11 cellular contexts compared by ENCODE assay signal in the genomic region with DNA sequence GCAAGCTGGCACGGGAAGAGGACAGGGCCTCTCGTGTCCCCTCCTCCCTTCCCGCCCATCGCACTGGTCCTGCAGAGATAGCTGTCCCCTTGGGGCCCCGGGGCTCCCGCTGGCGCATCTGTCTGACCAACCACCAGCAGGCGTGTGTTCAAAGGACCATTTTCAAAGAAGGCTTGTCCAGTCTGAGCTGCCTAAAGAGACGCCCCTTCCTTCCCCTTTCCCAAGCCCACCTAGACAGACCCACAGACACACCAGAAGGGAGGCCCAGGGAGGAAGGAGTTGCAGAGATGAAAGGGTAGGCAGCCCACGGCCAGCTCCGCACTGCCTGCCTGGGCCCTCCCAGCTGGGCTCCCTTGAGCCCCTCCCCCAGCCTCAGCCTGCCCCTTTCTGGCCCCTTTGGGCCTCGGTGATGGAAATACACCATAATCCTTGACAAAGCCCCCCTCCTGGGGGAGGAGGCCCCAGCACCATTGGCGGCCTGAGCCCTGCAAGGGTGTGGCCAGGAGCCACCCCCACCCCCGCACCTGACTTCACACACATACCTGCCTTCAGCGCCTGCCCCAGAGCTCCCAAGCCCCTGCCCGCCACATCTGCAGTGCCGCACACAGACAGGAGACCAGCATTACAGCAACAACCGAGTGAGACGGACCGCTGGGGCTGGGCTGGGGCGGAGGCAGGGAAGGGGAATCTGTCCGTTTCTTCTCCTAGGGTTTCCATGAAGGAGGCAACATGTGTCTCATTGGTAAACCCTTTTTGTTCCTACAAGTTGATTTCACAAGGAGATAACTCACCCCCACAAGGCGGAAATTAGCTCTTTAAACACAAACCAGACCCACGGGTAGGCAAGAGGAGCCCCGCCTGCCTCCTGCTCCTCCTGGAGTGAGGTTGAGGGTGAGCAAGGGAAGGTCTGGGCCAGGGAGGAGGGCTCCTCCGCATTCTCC. TPM values are rescaled to one million over a fixed set of nuclear protein-coding genes. Genes with fewer than 3 reads are reported as not detected.
A peak's percentile ranks its signal among the peaks of the same experiment; 100 is the strongest.
DNase-seq lines count a peak whose midpoint lies in the region; ATAC-seq and TF ChIP-seq lines count a peak whose summit lies in the region.
"Had no signal": no experiment of that assay in that cellular context is flagged by ENCODE, and none has a peak within 500 bp of the region (broad histone marks: within the 10 kb centered on the region; RNA-seq: fewer than 3 reads in every experiment).

A gene with protein sequence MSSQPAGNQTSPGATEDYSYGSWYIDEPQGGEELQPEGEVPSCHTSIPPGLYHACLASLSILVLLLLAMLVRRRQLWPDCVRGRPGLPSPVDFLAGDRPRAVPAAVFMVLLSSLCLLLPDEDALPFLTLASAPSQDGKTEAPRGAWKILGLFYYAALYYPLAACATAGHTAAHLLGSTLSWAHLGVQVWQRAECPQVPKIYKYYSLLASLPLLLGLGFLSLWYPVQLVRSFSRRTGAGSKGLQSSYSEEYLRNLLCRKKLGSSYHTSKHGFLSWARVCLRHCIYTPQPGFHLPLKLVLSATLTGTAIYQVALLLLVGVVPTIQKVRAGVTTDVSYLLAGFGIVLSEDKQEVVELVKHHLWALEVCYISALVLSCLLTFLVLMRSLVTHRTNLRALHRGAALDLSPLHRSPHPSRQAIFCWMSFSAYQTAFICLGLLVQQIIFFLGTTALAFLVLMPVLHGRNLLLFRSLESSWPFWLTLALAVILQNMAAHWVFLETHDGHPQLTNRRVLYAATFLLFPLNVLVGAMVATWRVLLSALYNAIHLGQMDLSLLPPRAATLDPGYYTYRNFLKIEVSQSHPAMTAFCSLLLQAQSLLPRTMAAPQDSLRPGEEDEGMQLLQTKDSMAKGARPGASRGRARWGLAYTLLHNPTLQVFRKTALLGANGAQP (minus strand): TSS at position 327 of the 941 bp plus-strand sequence. CDS start 520 bp downstream, outside the sequence.

- no peaks in the 10 kb centered on the region for H3K9me2 ChIP-seq in GM23338 (ENCODE audit: insufficient read depth)

- no peaks in the 10 kb centered on the region for H3K36me3 ChIP-seq in GM23338 (ENCODE audit: insufficient read depth)
- no peaks in the 10 kb centered on the region for H3K36me3 ChIP-seq in neuron (ENCODE audit: insufficient read depth, low read length)

- H3K4me3 ChIP-seq in GM23338: peak within 1 kb of the TSS; percentile 55
- peak within 1 kb of the TSS; percentile 38 for H3K4me3 ChIP-seq in neuron (ENCODE audit: low read length)

- H3K9me3 Mint-ChIP-seq in GM23338 (no peaks in the 10 kb centered on the region; the same call in 2 of the 3 replicates), chondrocyte (ENCODE audit: low read depth) (no peaks in the 10 kb centered on the region)

- no peak for TF ChIP-seq POLR2A in GM18505 (IDR thresholded peaks at IDR 0.05; ENCODE audit: borderline replicate concordance, extremely low read depth, insufficient read depth, insufficient read length)

- peak; percentile 27 to 64; a peak in 3 of 4 replicates for TF ChIP-seq CTCF in GM23338 (conservative IDR thresholded peaks at IDR 0.05; ENCODE audit: low read depth in 2 of 2)
- TF ChIP-seq CTCF in chondrocyte (IDR thresholded peaks at IDR 0.05): no peak

- no peaks in the 10 kb centered on the region for H3K9me3 ChIP-seq in neuron (ENCODE audit: low read length)

- no peaks in the 10 kb centered on the region for H4K20me1 ChIP-seq in GM23338 (replicated peaks; ENCODE audit: insufficient read depth)

- peak within 1 kb of the TSS; percentile 81; the same call in 1 of the 2 replicates for H3K27ac ChIP-seq in GM23338 (ENCODE audit: low read depth)

- ATAC-seq in GM23338 (peak; percentile 88), GM18505 (IDR thresholded peaks at IDR 0.05; ENCODE audit: unreplicated experiment) (no peak), GM18520 (IDR thresholded peaks at IDR 0.05; ENCODE audit: unreplicated experiment) (no peak), GM19324 (IDR thresholded peaks at IDR 0.05; ENCODE audit: low FRiP score, unreplicated experiment) (no peak)

- H3K36me3 Mint-ChIP-seq in GM23338 (ENCODE audit: low read depth): peaks cover 7% of the 10 kb centered on the region; the same call in 2 of the 3 replicates
- no peaks in the 10 kb centered on the region for H3K36me3 Mint-ChIP-seq in chondrocyte (ENCODE audit: low read depth)
- H3K36me3 Mint-ChIP-seq: naive B cell had no signal

- H3K27me3 Mint-ChIP-seq in GM23338 (ENCODE audit: insufficient read depth, low read depth, poor library complexity) (peaks cover 27% of the 10 kb centered on the region), chondrocyte (ENCODE audit: low read depth) (peaks cover 2% of the 10 kb centered on the region)

- peak; percentile 95 for DNase-seq in GM23338 (ENCODE audit: low spot score)
- peak; percentile 52 for DNase-seq in NCI-H2107 treated with DMSO at 0.1 percent for 48 hours (lab: John Stamatoyannopoulos, UW; ENCODE audit: unreplicated experiment)
- DNase-seq in chondrocyte (ENCODE audit: low spot score): no peak
- no peak for DNase-seq in stimulated activated CD4-positive, alpha-beta T cell treated with anti-CD3 and anti-CD28 coated beads, Interleukin-1b, Interleukin-23, amount 100 ng/mL, for 48 hours
- DNase-seq: cerebellar nuclear complex, naive B cell, T-helper 9 cell had no signal

- H3K4me1 ChIP-seq in GM23338 (ENCODE audit: insufficient read depth) (peaks cover 43% of the 10 kb centered on the region), neuron (ENCODE audit: insufficient read depth, low read length) (peaks cover 38% of the 10 kb centered on the region)

- H3K27me3 ChIP-seq in GM23338 (ENCODE audit: insufficient read depth) (peaks cover 32% of the 10 kb centered on the region), neuron (ENCODE audit: insufficient read depth, low read length) (no peaks in the 10 kb centered on the region)

- H3K79me2 ChIP-seq in GM23338 (replicated peaks; ENCODE audit: insufficient read depth): no peaks in the 10 kb centered on the region

- H3K4me1 Mint-ChIP-seq in GM23338 (peaks cover 70% of the 10 kb centered on the region), chondrocyte (ENCODE audit: low read depth) (peaks cover 53% of the 10 kb centered on the region)
- H3K4me1 Mint-ChIP-seq: naive B cell had no signal

- H3K27ac Mint-ChIP-seq in GM23338: peak within 1 kb of the TSS; percentile 86
- peak within 1 kb of the TSS; percentile 81 for H3K27ac Mint-ChIP-seq in chondrocyte (ENCODE audit: unreplicated experiment)
- H3K27ac Mint-ChIP-seq: naive B cell had no signal

- H3F3A ChIP-seq in GM23338 (replicated peaks; ENCODE audit: low read depth): peaks cover 7% of the 10 kb centered on the region; the same call in 1 of the 2 replicates

- H3K4me3 Mint-ChIP-seq in GM23338 (peak within 1 kb of the TSS; percentile 82), chondrocyte (ENCODE audit: unreplicated experiment) (peak within 1 kb of the TSS; percentile 47)
- H3K4me3 Mint-ChIP-seq: naive B cell had no signal

- peak within 1 kb of the TSS; percentile 94 for H3K4me2 ChIP-seq in GM23338

- peak within 1 kb of the TSS; percentile 78 for H2AFZ ChIP-seq in GM23338
- H2AFZ ChIP-seq in neuron (ENCODE audit: low read depth, low read length): peak within 1 kb of the TSS; percentile 49

TF ChIP-seq in GM23338, 12 proteins besides CTCF, POLR2A, EP300 and RAD21:
- TF ChIP-seq, protein P1, sequence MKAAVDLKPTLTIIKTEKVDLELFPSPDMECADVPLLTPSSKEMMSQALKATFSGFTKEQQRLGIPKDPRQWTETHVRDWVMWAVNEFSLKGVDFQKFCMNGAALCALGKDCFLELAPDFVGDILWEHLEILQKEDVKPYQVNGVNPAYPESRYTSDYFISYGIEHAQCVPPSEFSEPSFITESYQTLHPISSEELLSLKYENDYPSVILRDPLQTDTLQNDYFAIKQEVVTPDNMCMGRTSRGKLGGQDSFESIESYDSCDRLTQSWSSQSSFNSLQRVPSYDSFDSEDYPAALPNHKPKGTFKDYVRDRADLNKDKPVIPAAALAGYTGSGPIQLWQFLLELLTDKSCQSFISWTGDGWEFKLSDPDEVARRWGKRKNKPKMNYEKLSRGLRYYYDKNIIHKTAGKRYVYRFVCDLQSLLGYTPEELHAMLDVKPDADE (IDR thresholded peaks at IDR 0.05): no peak
- TF ChIP-seq POLR2AphosphoS5 (IDR thresholded peaks at IDR 0.05; ENCODE audit: low read depth) (peak; percentile 80), CREB1 (CRISPR knock-in tag; IDR thresholded peaks at IDR 0.05; ENCODE audit: low read depth) (peak; percentile 37)

RNA-seq across cellular contexts. Expression of the gene that starts here (rescaled TPM):
- total RNA-seq in GM23338 (2014; rRNA removed; shearing (Covaris generic)): 9.9 and 14.1 TPM in 2 replicates
- polyA plus RNA-seq in GM23338 (2016; fragmentation: Nextera tagmentation; extraction: Ambion mirVana): 8.2 TPM in 2 replicates
- 4.9 to 12.7 TPM (median 5.4 TPM) in 3 replicates for total RNA-seq in chondrocyte

Comparison
In these comparisons a context has a peak if more than half of its experiments do, and no peak if none do; other contexts are left out.
1. DNase-seq: peak in GM23338 (single experiment) and NCI-H2107 treated with DMSO at 0.1 percent for 48 hours (single experiment); none in chondrocyte (single experiment) and stimulated activated CD4-positive, alpha-beta T cell treated with anti-CD3 and anti-CD28 coated beads, Interleukin-1b, Interleukin-23, amount 100 ng/mL, for 48 hours (single experiment).